In genomic region chr15:35054380-35054779, GRCh38 we compare ENCODE assay signal across 31 cellular contexts. TPM values are rescaled to one million over a fixed set of nuclear protein-coding genes. Genes with fewer than 3 reads are reported as not detected.
"Had no signal": no experiment of that assay in that cellular context is flagged by ENCODE, and none has a peak within 500 bp of the region (broad histone marks: within the 10 kb centered on the region; RNA-seq: fewer than 3 reads in every experiment).

No MANE protein-coding gene starts in this region.

- H3K4me1 ChIP-seq: sigmoid colon, upper lobe of left lung, vagina had no signal

- H3K9me3 Mint-ChIP-seq: activated naive CD4-positive, alpha-beta T cell treated with anti-CD3 and anti-CD28 coated beads, Interleukin-2, amount 50 U/mL, for 24 hours; activated naive CD8-positive, alpha-beta T cell treated with anti-CD3 and anti-CD28 coated beads, Interleukin-2, amount 50 U/mL, for 24 hours; activated T-helper 2 cell treated with anti-CD3 and anti-CD28 coated beads, Interferon-gamma antibody, Interleukin-2, Interleukin-4, amounts not matched to agents 10 μg/mL and 5 μg/mL and 100 μg/mL, durations not matched to agents 14 hours and 24 hours and 36 hours; stimulated activated memory B cell treated with anti-CD40 and anti-IgM and Interleukin-4, amounts not matched to agents 10 μg/mL and 1 μg/mL and 100 μg/mL, for 72 hours; stimulated activated naive CD8-positive, alpha-beta T cell treated with anti-CD3 and anti-CD28 coated beads, Interleukin-15, amount 100 ng/mL, for 72 hours had no signal

- H3K36me3 Mint-ChIP-seq: activated CD8-positive, alpha-beta memory T cell treated with anti-CD3 and anti-CD28 coated beads, Interleukin-2, amount 10 ng/mL, durations not matched to agents 7 days and 5 days; activated naive CD4-positive, alpha-beta T cell treated with anti-CD3 and anti-CD28 coated beads, Interleukin-2, amount 50 U/mL, for 24 hours; stimulated activated memory B cell treated with anti-CD40 and anti-IgM and Interleukin-4, amounts not matched to agents 10 μg/mL and 1 μg/mL and 100 μg/mL, for 72 hours had no signal

- H3K27me3 Mint-ChIP-seq: activated CD4-positive, alpha-beta T cell treated with anti-CD3 and anti-CD28 coated beads for 36 hours; progenitor cell of endocrine pancreas; stimulated activated memory B cell treated with anti-CD40 and anti-IgM and Interleukin-4, amounts not matched to agents 10 μg/mL and 1 μg/mL and 100 μg/mL, for 72 hours had no signal

- H3K27me3 ChIP-seq: ovary, sigmoid colon, upper lobe of left lung, vagina had no signal

- H3K9me3 ChIP-seq: mucosa of descending colon, ovary, sigmoid colon, upper lobe of left lung, vagina had no signal

- H3K4me3 ChIP-seq: mucosa of descending colon, ovary, sigmoid colon, upper lobe of left lung, vagina had no signal

- H3K36me3 ChIP-seq: ovary, sigmoid colon, upper lobe of left lung, vagina had no signal

- H3K27ac ChIP-seq: epithelial cell of prostate, ovary, sigmoid colon, upper lobe of left lung, vagina had no signal

- H3K4me1 Mint-ChIP-seq: activated CD4-positive, alpha-beta T cell treated with anti-CD3 and anti-CD28 coated beads for 36 hours; activated CD8-positive, alpha-beta memory T cell treated with anti-CD3 and anti-CD28 coated beads, Interleukin-2, amount 10 ng/mL, durations not matched to agents 7 days and 5 days; activated naive CD4-positive, alpha-beta T cell treated with anti-CD3 and anti-CD28 coated beads, Interleukin-2, amount 50 U/mL, for 24 hours; activated naive CD8-positive, alpha-beta T cell treated with anti-CD3 and anti-CD28 coated beads, Interleukin-2, amount 50 U/mL, for 24 hours; stimulated activated naive CD8-positive, alpha-beta T cell treated with anti-CD3 and anti-CD28 coated beads, Interleukin-15, amount 100 ng/mL, for 72 hours had no signal

- ATAC-seq: activated CD4-positive, alpha-beta T cell treated with anti-CD3 and anti-CD28 coated beads for 36 hours; activated CD8-positive, alpha-beta memory T cell treated with anti-CD3 and anti-CD28 coated beads, Interleukin-2, amount 10 ng/mL, durations not matched to agents 7 days and 5 days; activated CD8-positive, alpha-beta T cell treated with anti-CD3 and anti-CD28 coated beads, Interleukin-2, amount 10 ng/mL, durations not matched to agents 7 days and 5 days; activated naive CD8-positive, alpha-beta T cell treated with anti-CD3 and anti-CD28 coated beads, Interleukin-2, amount 50 U/mL, for 24 hours; mucosa of descending colon; stimulated activated memory B cell treated with anti-CD40 and anti-IgM and Interleukin-4, amounts not matched to agents 10 μg/mL and 1 μg/mL and 100 μg/mL, for 72 hours; stimulated activated naive CD8-positive, alpha-beta T cell treated with anti-CD3 and anti-CD28 coated beads, Interleukin-15, amount 100 ng/mL, for 72 hours had no signal

- H3K4me3 Mint-ChIP-seq: activated CD4-positive, alpha-beta T cell treated with anti-CD3 and anti-CD28 coated beads for 36 hours; activated CD8-positive, alpha-beta memory T cell treated with anti-CD3 and anti-CD28 coated beads, Interleukin-2, amount 10 ng/mL, durations not matched to agents 7 days and 5 days; activated CD8-positive, alpha-beta T cell treated with anti-CD3 and anti-CD28 coated beads, Interleukin-2, amount 10 ng/mL, durations not matched to agents 7 days and 5 days; activated naive CD4-positive, alpha-beta T cell treated with anti-CD3 and anti-CD28 coated beads, Interleukin-2, amount 50 U/mL, for 24 hours; activated naive CD8-positive, alpha-beta T cell treated with anti-CD3 and anti-CD28 coated beads, Interleukin-2, amount 50 U/mL, for 24 hours; nephron progenitor cell; stimulated activated memory B cell treated with anti-CD40 and anti-IgM and Interleukin-4, amounts not matched to agents 10 μg/mL and 1 μg/mL and 100 μg/mL, for 72 hours; stimulated activated naive CD8-positive, alpha-beta T cell treated with anti-CD3 and anti-CD28 coated beads, Interleukin-15, amount 100 ng/mL, for 72 hours had no signal

- DNase-seq: activated CD4-positive, alpha-beta T cell treated with anti-CD3 and anti-CD28 coated beads for 36 hours; activated CD4-positive, CD25-positive, alpha-beta regulatory T cell; activated CD8-positive, alpha-beta memory T cell treated with anti-CD3 and anti-CD28 coated beads, Interleukin-2, amount 10 ng/mL, durations not matched to agents 7 days and 5 days; activated CD8-positive, alpha-beta T cell treated with anti-CD3 and anti-CD28 coated beads, Interleukin-2, amount 10 ng/mL, durations not matched to agents 7 days and 5 days; activated naive CD8-positive, alpha-beta T cell treated with anti-CD3 and anti-CD28 coated beads, Interleukin-2, amount 50 U/mL, for 24 hours; activated T-cell treated with anti-CD3 and anti-CD28 coated beads, Interleukin-2, amount 50 U/mL, for 48 hours; dermis blood vessel endothelial cell; effector CD4-positive, alpha-beta T cell; head of caudate nucleus; hippocampal formation; mesendoderm; mucosa of descending colon; nephron progenitor cell; ovary; sigmoid colon; small intestine; stimulated activated CD4-positive, alpha-beta T cell treated with anti-CD3 and anti-CD28 coated beads, Interleukin-4, amount 100 ng/mL, for 24 hours; stimulated activated CD8-positive, alpha-beta memory T cell treated with anti-CD3 and anti-CD28 coated beads, Interleukin-4, amount 100 ng/mL, for 48 hours; stimulated activated naive CD8-positive, alpha-beta T cell treated with anti-CD3 and anti-CD28 coated beads, Interleukin-15, amount 100 ng/mL, for 72 hours; substantia nigra; T-helper 1 cell; upper lobe of left lung had no signal

- H3K27ac Mint-ChIP-seq: activated CD4-positive, alpha-beta T cell treated with anti-CD3 and anti-CD28 coated beads for 36 hours; activated CD8-positive, alpha-beta memory T cell treated with anti-CD3 and anti-CD28 coated beads, Interleukin-2, amount 10 ng/mL, durations not matched to agents 7 days and 5 days; activated CD8-positive, alpha-beta T cell treated with anti-CD3 and anti-CD28 coated beads, Interleukin-2, amount 10 ng/mL, durations not matched to agents 7 days and 5 days; activated naive CD4-positive, alpha-beta T cell treated with anti-CD3 and anti-CD28 coated beads, Interleukin-2, amount 50 U/mL, for 24 hours; activated naive CD8-positive, alpha-beta T cell treated with anti-CD3 and anti-CD28 coated beads, Interleukin-2, amount 50 U/mL, for 24 hours; activated T-helper 2 cell treated with anti-CD3 and anti-CD28 coated beads, Interferon-gamma antibody, Interleukin-2, Interleukin-4, amounts not matched to agents 10 μg/mL and 5 μg/mL and 100 μg/mL, durations not matched to agents 14 hours and 24 hours and 36 hours; progenitor cell of endocrine pancreas; stimulated activated memory B cell treated with anti-CD40 and anti-IgM and Interleukin-4, amounts not matched to agents 10 μg/mL and 1 μg/mL and 100 μg/mL, for 72 hours; stimulated activated naive CD8-positive, alpha-beta T cell treated with anti-CD3 and anti-CD28 coated beads, Interleukin-15, amount 100 ng/mL, for 72 hours had no signal

RNA-seq across cellular contexts. Expression of gene NANOGP8, which starts 30.7 kb away (rescaled TPM):
- total RNA-seq: activated CD4-positive, alpha-beta T cell treated with anti-CD3 and anti-CD28 coated beads for 36 hours; activated CD8-positive, alpha-beta memory T cell treated with anti-CD3 and anti-CD28 coated beads, Interleukin-2, amount 10 ng/mL, durations not matched to agents 7 days and 5 days; activated CD8-positive, alpha-beta T cell treated with anti-CD3 and anti-CD28 coated beads, Interleukin-2, amount 10 ng/mL, durations not matched to agents 7 days and 5 days; activated T-helper 2 cell treated with anti-CD3 and anti-CD28 coated beads, Interferon-gamma antibody, Interleukin-2, Interleukin-4, amounts not matched to agents 10 μg/mL and 5 μg/mL and 100 μg/mL, durations not matched to agents 14 hours and 24 hours and 36 hours; dermis blood vessel endothelial cell; fibroblast of lung; fibroblast of villous mesenchyme; kidney epithelial cell; vagina had no signal
- polyA plus RNA-seq: fibroblast of lung, small intestine had no signal
